8 cellular contexts compared by ENCODE assay signal in the genomic region with DNA sequence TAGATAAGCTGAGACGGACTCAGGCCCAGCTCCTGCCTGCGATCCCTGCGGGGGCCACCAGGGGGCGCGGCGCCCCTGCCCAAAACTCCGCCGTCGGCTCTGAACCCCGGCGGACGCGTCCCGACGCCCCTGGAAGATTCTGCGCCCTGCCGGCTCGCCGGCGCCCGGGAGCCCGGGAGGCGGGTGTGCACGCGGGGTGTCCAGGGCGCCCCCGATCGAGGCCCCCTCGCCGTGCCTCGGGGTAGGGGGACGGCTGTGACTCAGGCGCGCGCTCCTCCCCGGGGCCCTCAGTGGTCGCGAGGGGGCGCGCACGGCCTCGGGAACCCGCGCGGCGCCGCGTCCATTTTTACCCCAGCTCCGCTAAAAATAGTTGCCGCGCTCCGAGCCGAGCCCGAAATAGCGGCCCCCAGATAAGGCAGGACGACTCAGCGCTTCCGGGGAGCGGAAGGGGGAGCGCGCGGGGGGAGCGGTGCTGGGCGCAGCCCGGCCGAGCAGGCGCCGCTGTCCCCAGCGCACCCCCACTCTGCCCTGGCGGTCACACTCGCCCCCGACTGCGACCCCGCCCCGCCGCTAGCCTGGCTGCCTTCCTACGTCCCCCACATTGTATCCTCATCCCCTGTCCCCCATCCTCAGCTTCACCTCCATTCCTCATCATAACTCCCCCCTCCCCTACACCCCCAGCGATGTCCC. TPM values are rescaled to one million over a fixed set of nuclear protein-coding genes. Genes with fewer than 3 reads are reported as not detected.
DNase-seq lines count a peak whose midpoint lies in the region; ATAC-seq, FAIRE-seq and TF ChIP-seq lines count a peak whose summit lies in the region.

No MANE protein-coding gene starts in this region.

- H3K9ac ChIP-seq in DND-41 (ENCODE audit: low read depth, low read length): peak overlapping the region; percentile 69
- peak overlapping the region; percentile 79 for H3K9ac ChIP-seq in neuronal stem cell (ENCODE audit: low read depth, low read length, poor library complexity)

- DNase-seq in DND-41 (peak; percentile 79), HuH-7.5 (ENCODE audit: low spot score) (peak; percentile 84), SJCRH30 (peak; percentile 86 to 87), frontal cortex (ENCODE audit: low spot score in 2 of 2) (peak; percentile 82 to 86), neuronal stem cell (ENCODE audit: low spot score) (no peak)
- DNase-seq in activated naive CD4-positive, alpha-beta T cell (lab: John Stamatoyannopoulos, UW): peak; percentile 75 to 85 (median 81)

- H2BK12ac ChIP-seq in neuronal stem cell (ENCODE audit: low read length): no peak overlapping the region

- no peak for FAIRE-seq in frontal cortex (lab: Jason Lieb, UNC)

- H3K4me2 ChIP-seq in DND-41 (ENCODE audit: insufficient read depth, low read length): peak overlapping the region; percentile 83
- peak overlapping the region; percentile 60 for H3K4me2 ChIP-seq in neuronal stem cell (ENCODE audit: insufficient read depth, low read length, poor library complexity, severe bottlenecking)

- H3K27me3 ChIP-seq in DND-41 (ENCODE audit: insufficient read depth, low read length, poor library complexity): peaks cover 4% of the 10 kb centered on the region
- H3K27me3 ChIP-seq in SJCRH30: no peaks in the 10 kb centered on the region
- H3K27me3 ChIP-seq in neuronal stem cell (ENCODE audit: control insufficient read depth in 3 of 3, insufficient read depth in 3 of 3, low read depth in 1 of 3, low read length in 3 of 3): no peaks in the 10 kb centered on the region

- H2AFZ ChIP-seq in DND-41 (ENCODE audit: low read depth, low read length): peak overlapping the region; percentile 54
- H2AFZ ChIP-seq in neuronal stem cell (ENCODE audit: low read length): peak overlapping the region; percentile 96

- peak overlapping the region; percentile 71 for H3K23ac ChIP-seq in neuronal stem cell (ENCODE audit: low read depth, low read length, poor library complexity)

- no peak overlapping the region for H3K4ac ChIP-seq in neuronal stem cell (ENCODE audit: low read length)

- H3K79me1 ChIP-seq in neuronal stem cell (ENCODE audit: low read depth, low read length): no peaks in the 10 kb centered on the region

- H3K27ac ChIP-seq in DND-41 (ENCODE audit: low read length): no peak overlapping the region
- H3K27ac ChIP-seq in SJCRH30: peak overlapping the region; percentile 52; the same call in 1 of the 2 replicates
- H3K27ac ChIP-seq in neuronal stem cell (replicated peaks; ENCODE audit: low read length): peak overlapping the region; percentile 43
- peak overlapping the region; percentile 96 for H3K27ac ChIP-seq in temporal lobe (ENCODE audit: low read depth, low read length)

- ATAC-seq in DND-41 (ENCODE audit: insufficient read depth, low read depth) (peak; percentile 85), GM21447 (IDR thresholded peaks at IDR 0.05; ENCODE audit: unreplicated experiment) (peak; percentile 44)

- H4K91ac ChIP-seq in neuronal stem cell (ENCODE audit: low read depth, low read length, poor library complexity): no peak overlapping the region

- no peak overlapping the region for H3K14ac ChIP-seq in neuronal stem cell (ENCODE audit: low read length)

- H4K20me1 ChIP-seq in DND-41 (ENCODE audit: insufficient read depth, low read length): no peaks in the 10 kb centered on the region

- whole genome bisulfite sequencing in neuronal stem cell (ENCODE audit: extremely low coverage in 2 of 2, insufficient read length in 2 of 2, insufficient replicate concordance in 1 of 2), 2 donors: no CpG with 5 or more reads among the region's 78 CpGs

- no peaks in the 10 kb centered on the region for H3K79me2 ChIP-seq in DND-41 (ENCODE audit: insufficient read depth, low read length)

- peak; percentile 83 for TF ChIP-seq CTCF in DND-41 (IDR thresholded peaks at IDR 0.05; ENCODE audit: borderline replicate concordance, extremely low read depth, low read length, poor library complexity, severe bottlenecking)

- H2BK15ac ChIP-seq in neuronal stem cell (ENCODE audit: low read length): peak overlapping the region; percentile 35

- H2BK120ac ChIP-seq in neuronal stem cell (ENCODE audit: low read depth, low read length): peak overlapping the region; percentile 56

- H3K36me3 ChIP-seq in DND-41 (ENCODE audit: insufficient read depth, low read length): no peaks in the 10 kb centered on the region
- H3K36me3 ChIP-seq in SJCRH30: no peaks in the 10 kb centered on the region
- H3K36me3 ChIP-seq in neuronal stem cell (replicated peaks in 1 of 2; ENCODE audit: control insufficient read depth in 2 of 2, insufficient read depth in 2 of 2, low read length in 2 of 2): no peaks in the 10 kb centered on the region

- H3K18ac ChIP-seq in neuronal stem cell (ENCODE audit: low read length): peak overlapping the region; percentile 98

- no peak overlapping the region for H2AK5ac ChIP-seq in neuronal stem cell (ENCODE audit: low read depth, low read length)

- H3K4me3 ChIP-seq in DND-41 (ENCODE audit: low read depth in 1 of 2, low read length in 2 of 2): peak overlapping the region; percentile 61 to 65; a peak in 3 of 4 replicates
- H3K4me3 ChIP-seq in SJCRH30: peak overlapping the region; percentile 65
- H3K4me3 ChIP-seq in neuronal stem cell (ENCODE audit: low read length in 2 of 2): peak overlapping the region; percentile 55 to 89

- H2BK5ac ChIP-seq in neuronal stem cell (ENCODE audit: low read length): peak overlapping the region; percentile 59

- H3K4me1 ChIP-seq in DND-41 (ENCODE audit: insufficient read depth, low read length) (peaks cover 23% of the 10 kb centered on the region), SJCRH30 (peaks cover 9% of the 10 kb centered on the region; the same call in 1 of the 2 replicates), neuronal stem cell (ENCODE audit: control insufficient read depth in 2 of 2, insufficient read depth in 1 of 2, low read depth in 1 of 2, low read length in 2 of 2) (peaks cover 11 to 23% of the 10 kb centered on the region in 2 donors)

- peak overlapping the region; percentile 98 for H4K8ac ChIP-seq in neuronal stem cell (ENCODE audit: low read depth, low read length)

- H3K9me3 ChIP-seq in DND-41 (ENCODE audit: insufficient read depth, low read length, severe bottlenecking) (no peaks in the 10 kb centered on the region), SJCRH30 (replicated peaks) (peaks cover 3% of the 10 kb centered on the region), neuronal stem cell (replicated peaks in 1 of 2; ENCODE audit: control insufficient read depth in 2 of 2, insufficient read depth in 1 of 2, low read depth in 1 of 2, low read length in 2 of 2) (no peaks in the 10 kb centered on the region)

RNA-seq across cellular contexts. Expression of gene ERCC1, which starts 16.0 kb away (rescaled TPM):
- 29.7 and 32.3 TPM in 2 replicates for total RNA-seq in SJCRH30 (2014; rRNA removed; shearing (Covaris generic))
- total RNA-seq in frontal cortex (55.0 TPM), temporal lobe (43.8 TPM)
- polyA plus RNA-seq in neuronal stem cell (2013, experiment 1 of 2): 90.0 TPM
- polyA plus RNA-seq in neuronal stem cell (2013, experiment 2 of 2): 87.6 TPM

RNA-seq across cellular contexts. Expression of gene FOSB, which starts 28.1 kb away (rescaled TPM):
- total RNA-seq in SJCRH30 (2014; rRNA removed; shearing (Covaris generic)): 0.35 and 0.40 TPM in 2 replicates
- 2.0 TPM for total RNA-seq in frontal cortex
- 8.5 TPM for polyA plus RNA-seq in neuronal stem cell (2013, experiment 1 of 2)
- polyA plus RNA-seq in neuronal stem cell (2013, experiment 2 of 2): 8.7 TPM
- total RNA-seq in temporal lobe: 0.49 TPM

RNA-seq across cellular contexts. Expression of gene POLR1G, which starts 33.3 kb away (rescaled TPM):
- 20.9 and 21.8 TPM in 2 replicates for total RNA-seq in SJCRH30 (2014; rRNA removed; shearing (Covaris generic))
- total RNA-seq in frontal cortex: 3.7 TPM
- 6.4 TPM for polyA plus RNA-seq in neuronal stem cell (2013, experiment 1 of 2)
- 6.4 TPM for polyA plus RNA-seq in neuronal stem cell (2013, experiment 2 of 2)
- 4.2 TPM for total RNA-seq in temporal lobe

RNA-seq across cellular contexts. Expression of gene PPP1R13L, which starts 34.8 kb away (rescaled TPM):
- total RNA-seq in SJCRH30 (2014; rRNA removed; shearing (Covaris generic)): 2.4 and 3.2 TPM in 2 replicates
- total RNA-seq in frontal cortex (under 0.01 TPM), temporal lobe (0.49 TPM)
- 11.0 TPM for polyA plus RNA-seq in neuronal stem cell (2013, experiment 1 of 2)
- polyA plus RNA-seq in neuronal stem cell (2013, experiment 2 of 2): 9.8 TPM

RNA-seq across cellular contexts. Expression of gene RTN2, which starts 57.1 kb away (rescaled TPM):
- 29.3 and 30.9 TPM in 2 replicates for total RNA-seq in SJCRH30 (2014; rRNA removed; shearing (Covaris generic))
- total RNA-seq in frontal cortex (54.2 TPM), temporal lobe (58.8 TPM)
- 9.5 TPM for polyA plus RNA-seq in neuronal stem cell (2013, experiment 1 of 2)
- polyA plus RNA-seq in neuronal stem cell (2013, experiment 2 of 2): 10.0 TPM
